25 cellular contexts compared by ENCODE assay signal in genomic region chr4:95571577-95571976, GRCh38. TPM values are rescaled to one million over a fixed set of nuclear protein-coding genes. Genes with fewer than 3 reads are reported as not detected.
"Had no signal": no experiment of that assay in that cellular context is flagged by ENCODE, and none has a peak within 500 bp of the region (broad histone marks: within the 10 kb centered on the region; RNA-seq: fewer than 3 reads in every experiment).

No MANE protein-coding gene starts in this region.

- H3K27ac ChIP-seq: neural progenitor cell, ovary, parathyroid adenoma, psoas muscle, right lobe of liver, sigmoid colon, stomach, suprapubic skin, testis, tibial artery, upper lobe of right lung, uterus had no signal

- H3K4me2 ChIP-seq: neural progenitor cell had no signal

- H3K27me3 ChIP-seq: neural progenitor cell, ovary, right lobe of liver, sigmoid colon, stomach, suprapubic skin, testis, tibial artery, upper lobe of right lung, uterus had no signal

- H3K4me3 ChIP-seq: neural progenitor cell, ovary, psoas muscle, right lobe of liver, sigmoid colon, stomach, suprapubic skin, testis, tibial artery, upper lobe of right lung, uterus had no signal

- ATAC-seq: naive thymus-derived CD4-positive, alpha-beta T cell; natural killer cell; psoas muscle; right cardiac atrium; stimulated activated effector memory CD8-positive, alpha-beta T cell treated with anti-CD3 and anti-CD28 coated beads, Interleukin-12 subunit alpha, Interleukin-12 subunit beta, amount 100 ng/mL, for 72 hours; stimulated activated naive B cell treated with anti-CD40 and anti-IgM and Interleukin-4, amounts not matched to agents 10 μg/mL and 1 μg/mL and 100 μg/mL, for 72 hours had no signal

- H3K9ac ChIP-seq: neural progenitor cell, parathyroid adenoma had no signal

- H3K4me1 ChIP-seq: neural progenitor cell, parathyroid adenoma, psoas muscle, right lobe of liver, sigmoid colon, stomach, suprapubic skin, testis, tibial artery, upper lobe of right lung, uterus had no signal

- H2AFZ ChIP-seq: neural progenitor cell, parathyroid adenoma had no signal

- DNase-seq: naive thymus-derived CD4-positive, alpha-beta T cell; natural killer cell; occipital lobe; ovary; posterior cingulate gyrus; psoas muscle; right cardiac atrium; right lobe of liver; sigmoid colon; small intestine; stimulated activated CD4-positive, alpha-beta T cell treated with anti-CD3 and anti-CD28 coated beads, Interleukin-15, amount 100 ng/mL, for 24 hours; stimulated activated CD4-positive, alpha-beta T cell treated with anti-CD3 and anti-CD28 coated beads, Interleukin-2, amount 100 ng/mL, for 24 hours; stimulated activated CD4-positive, alpha-beta T cell treated with anti-CD3 and anti-CD28 coated beads, Interleukin-2, amount 100 ng/mL, for 48 hours; stimulated activated CD4-positive, alpha-beta T cell treated with anti-CD3 and anti-CD28 coated beads, Interleukin-4, amount 100 ng/mL, for 24 hours; stimulated activated naive B cell treated with anti-CD40 and anti-IgM and Interleukin-4, amounts not matched to agents 10 μg/mL and 1 μg/mL and 100 μg/mL, for 72 hours; stimulated activated naive CD4-positive, alpha-beta T cell treated with Interleukin-2 at 50 U/mL for 16 hours; stomach; testis; tibial artery; upper lobe of right lung; uterus had no signal

- H3K9me3 ChIP-seq: ovary, right lobe of liver, suprapubic skin, testis, upper lobe of right lung, uterus had no signal

- H3K36me3 ChIP-seq: neural progenitor cell, ovary, right lobe of liver, sigmoid colon, stomach, suprapubic skin, tibial artery, upper lobe of right lung, uterus had no signal

RNA-seq across cellular contexts. Expression of gene UNC5C, which starts 22.8 kb away (rescaled TPM):
- total RNA-seq: naive thymus-derived CD4-positive, alpha-beta T cell; natural killer cell had no signal
- polyA plus RNA-seq: naive thymus-derived CD4-positive, alpha-beta T cell had no signal
